Comparison of ENCODE assay signal across 8 cellular contexts in genomic region chr17:7579001-7579838, GRCh38. TPM values are rescaled to one million over a fixed set of nuclear protein-coding genes. Genes with fewer than 3 reads are reported as not detected.
A peak's percentile ranks its signal among the peaks of the same experiment; 100 is the strongest.
DNase-seq lines count a peak whose midpoint lies in the region; ATAC-seq, FAIRE-seq and TF ChIP-seq lines count a peak whose summit lies in the region.

TSS of gene CD68 (plus strand) at chr17:7579638. CDS start at chr17:7579678, 40 bp downstream.

- H3K9me3 ChIP-seq in naive thymus-derived CD4-positive, alpha-beta T cell (ENCODE audit: control insufficient read depth in 2 of 3, low read length in 3 of 3) = no peaks in the 10 kb centered on the region

- H3K27ac Mint-ChIP-seq in naive thymus-derived CD4-positive, alpha-beta T cell = peak within 1 kb of the TSS; percentile 82 to 90 (median 86)

- CTCF ChIA-PET in naive thymus-derived CD4-positive, alpha-beta T cell (lab: Charles Lee) = interaction anchor here (0.7 to 1.7 kb wide), 4 partner anchors 10 to 142 kb away, joined by 3 to 6 read pairs (median 4); no protein-coding TSS in a partner anchor

- peak; percentile 53; the same call in 1 of the 2 replicates for TF ChIP-seq POLR2A in H54 (IDR thresholded peaks at IDR 0.05; ENCODE audit: low read depth, low read length)

- no peaks in the 10 kb centered on the region for H3K27me3 Mint-ChIP-seq in naive thymus-derived CD4-positive, alpha-beta T cell

- H3K27ac ChIP-seq in naive thymus-derived CD4-positive, alpha-beta T cell (ENCODE audit: low read depth, low read length) = peak within 1 kb of the TSS; percentile 14

- peaks cover 0 to 8% (median 0%) of the 10 kb centered on the region in 11 donors for H3K9me3 Mint-ChIP-seq in naive thymus-derived CD4-positive, alpha-beta T cell

- peaks cover 30 to 86% (median 77%) of the 10 kb centered on the region in 7 donors for H3K4me1 Mint-ChIP-seq in naive thymus-derived CD4-positive, alpha-beta T cell

- peaks cover 39 to 40% of the 10 kb centered on the region in 2 donors for H3K4me1 ChIP-seq in naive thymus-derived CD4-positive, alpha-beta T cell (ENCODE audit: control insufficient read depth in 2 of 2, insufficient read depth in 2 of 2, low read length in 2 of 2)

- no peak for TF ChIP-seq CTCF in subcutaneous adipose tissue (IDR thresholded peaks at IDR 0.05; ENCODE audit: low read depth)

- peaks cover 0 to 50% (median 29%) of the 10 kb centered on the region in 5 donors for H3K36me3 Mint-ChIP-seq in naive thymus-derived CD4-positive, alpha-beta T cell

- intact Hi-C loops in naive thymus-derived CD4-positive, alpha-beta T cell (cut with micrococcal nuclease) = loop anchor here in 1 of 2 donors (10.0 kb wide), 2 partner anchors 554 to 576 kb away; partner anchors contain the start of genes BCL6B and PER1

- peaks cover 34 to 50% (median 41%) of the 10 kb centered on the region in 3 experiments for H3K36me3 ChIP-seq in naive thymus-derived CD4-positive, alpha-beta T cell (ENCODE audit: control insufficient read depth in 2 of 3, insufficient read depth in 3 of 3, low read length in 3 of 3)

- H3K4me3 Mint-ChIP-seq in naive thymus-derived CD4-positive, alpha-beta T cell = peak within 1 kb of the TSS in 9 of 10 donors; percentile 27 to 75 (median 42)

- no peak within 1 kb of the TSS for H3K4me3 ChIP-seq in naive thymus-derived CD4-positive, alpha-beta T cell (ENCODE audit: low read length)

- no peaks in the 10 kb centered on the region for H3K27me3 ChIP-seq in naive thymus-derived CD4-positive, alpha-beta T cell (ENCODE audit: control insufficient read depth in 2 of 2, insufficient read depth in 2 of 2, low read length in 2 of 2)

- DNase-seq in DMS 273 treated with DMSO at 0.1 percent for 48 hours (lab: John Stamatoyannopoulos, UW) (peak; percentile 79), H54 (ENCODE audit: insufficient read length, low spot score) (peak; percentile 92), NOMO-1 (lab: John Stamatoyannopoulos, UW; ENCODE audit: unreplicated experiment in 2 of 2) (peak; percentile 97 to 99), NCI-H187 treated with DMSO at 0.1 percent for 48 hours (lab: John Stamatoyannopoulos, UW) (no peak)
- peak; percentile 63 for DNase-seq in activated CD8-positive, alpha-beta memory T cell treated with anti-CD3 and anti-CD28 coated beads, Interleukin-2, amount 50 U/mL, for 24 hours (ENCODE audit: extremely low read depth)
- DNase-seq in naive thymus-derived CD4-positive, alpha-beta T cell = peak in 3 of 9 donors; percentile 25 to 66 (median 30)

- POLR2A ChIA-PET in naive thymus-derived CD4-positive, alpha-beta T cell (lab: Charles Lee) = interaction anchor here (0.6 to 3.4 kb wide), 5 partner anchors 10 to 195 kb away, joined by 3 to 22 read pairs (median 4); partner anchors contain the start of genes FXR2, TP53 and WRAP53

- peak; percentile 76 for ATAC-seq in esophagus mucosa
- peak; percentile 53 for ATAC-seq in naive thymus-derived CD4-positive, alpha-beta T cell

- FAIRE-seq in H54 (lab: Jason Lieb, UNC) = peak; percentile 73

RNA-seq across cellular contexts. Expression of gene CD68, which starts in this region (rescaled TPM):
- total RNA-seq in esophagus mucosa (61.3 TPM), subcutaneous adipose tissue (100 to 1,000 TPM in 3 of 4 donors, 10 to 100 TPM in 1; 56.9 to 609 (median 149) TPM)
- 100 to 1,000 TPM in 1 of 5 experiments, 10 to 100 TPM in 2, 1 to 10 TPM in 2; 6.8 to 176 (median 18.8) TPM for total RNA-seq in naive thymus-derived CD4-positive, alpha-beta T cell
- polyA plus RNA-seq in naive thymus-derived CD4-positive, alpha-beta T cell = under 1 TPM; 0.12 to 0.21 TPM
